Comparison of ENCODE assay signal across 17 cellular contexts in the genomic region with DNA sequence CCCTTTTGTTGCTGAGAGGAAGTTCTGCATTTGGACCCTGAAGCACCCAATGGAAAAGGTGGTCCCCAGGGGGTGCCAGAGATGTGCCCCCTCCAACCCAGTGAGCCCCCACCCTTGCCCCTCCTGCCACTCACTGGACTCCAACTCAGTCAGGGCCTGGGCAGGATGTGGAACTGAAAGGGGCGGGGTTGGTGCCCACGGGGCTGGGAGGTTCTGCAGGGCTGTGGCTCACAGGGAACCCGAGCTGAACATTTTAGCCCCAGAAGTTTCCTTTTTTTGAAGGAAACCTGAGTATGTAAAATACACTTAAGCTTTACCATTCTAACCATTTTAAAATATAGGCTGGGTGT. TPM values are rescaled to one million over a fixed set of nuclear protein-coding genes. Genes with fewer than 3 reads are reported as not detected.
DNase-seq lines count a peak whose midpoint lies in the region; ATAC-seq and TF ChIP-seq lines count a peak whose summit lies in the region.
"Had no signal": no experiment of that assay in that cellular context is flagged by ENCODE, and none has a peak within 500 bp of the region (broad histone marks: within the 10 kb centered on the region; RNA-seq: fewer than 3 reads in every experiment).

No MANE protein-coding gene starts in this region.

- peak in 1 of 2 donors; percentile 35 for DNase-seq in activated T-cell treated with anti-CD3 and anti-CD28 coated beads, Interleukin-2, amount 50 U/mL, for 72 hours
- DNase-seq in activated T-cell treated with anti-CD3 and anti-CD28 coated beads, Interleukin-2, amount 50 U/mL, for 1 hour = no peak
- peak; percentile 71 for DNase-seq in activated CD4-positive, alpha-beta memory T cell treated with anti-CD3 and anti-CD28 coated beads, Interleukin-2, amount 10 ng/mL, durations not matched to agents 7 days and 5 days
- DNase-seq in spleen (peak; percentile 88), head of caudate nucleus (no peak)
- DNase-seq: activated CD4-positive, alpha-beta T cell treated with anti-CD3 and anti-CD28 coated beads for 1 hour; NCI-H1694; NCI-H524 treated with DMSO at 0.1 percent for 48 hours; RPMI8226 had no signal

- WGBS in spleen, 5 donors = 16 to 31% (median 23%) methylated on average over 3 of the region's 3 CpGs

- no peaks in the 10 kb centered on the region for H3K27me3 Mint-ChIP-seq in activated T-cell treated with anti-CD3 and anti-CD28 coated beads, Interleukin-2, amount 50 U/mL, for 72 hours (ENCODE audit: low read depth)
- no peaks in the 10 kb centered on the region for H3K27me3 Mint-ChIP-seq in activated CD4-positive, alpha-beta memory T cell treated with anti-CD3 and anti-CD28 coated beads, Interleukin-2, amount 10 ng/mL, durations not matched to agents 7 days and 5 days
- H3K27me3 Mint-ChIP-seq: activated naive CD4-positive, alpha-beta T cell treated with anti-CD3 and anti-CD28 coated beads, Interleukin-2, amount 50 U/mL, for 24 hours had no signal

- no peaks in the 10 kb centered on the region for H3K9me3 ChIP-seq in spleen

- H3K4me3 ChIP-seq in spleen = no peak overlapping the region
- H3K4me3 ChIP-seq: cardiac muscle cell, skin epidermis had no signal

- CTCF ChIA-PET in activated CD4-positive, alpha-beta memory T cell treated with anti-CD3 and anti-CD28 coated beads, Interleukin-2, amount 10 ng/mL, durations not matched to agents 7 days and 5 days (lab: Charles Lee) = interaction anchor here (1.2 kb wide), 1 partner anchor 9 kb away, joined by 7 read pairs; no protein-coding TSS in a partner anchor

- peaks cover 0 to 5% of the 10 kb centered on the region in 2 donors for H3K36me3 Mint-ChIP-seq in activated T-cell treated with anti-CD3 and anti-CD28 coated beads, Interleukin-2, amount 50 U/mL, for 72 hours (ENCODE audit: insufficient read depth in 2 of 2)
- peaks cover 24% of the 10 kb centered on the region for H3K36me3 Mint-ChIP-seq in activated CD4-positive, alpha-beta memory T cell treated with anti-CD3 and anti-CD28 coated beads, Interleukin-2, amount 10 ng/mL, durations not matched to agents 7 days and 5 days (ENCODE audit: low read depth)

- no peaks in the 10 kb centered on the region for H3K27me3 ChIP-seq in spleen (replicated peaks in 1 of 7)
- H3K27me3 ChIP-seq: cardiac muscle cell had no signal

- no peak for TF ChIP-seq POLR2A in spleen (IDR thresholded peaks at IDR 0.05)

- no peak overlapping the region for H3K27ac Mint-ChIP-seq in activated T-cell treated with anti-CD3 and anti-CD28 coated beads, Interleukin-2, amount 50 U/mL, for 72 hours
- H3K27ac Mint-ChIP-seq in activated CD4-positive, alpha-beta memory T cell treated with anti-CD3 and anti-CD28 coated beads, Interleukin-2, amount 10 ng/mL, durations not matched to agents 7 days and 5 days = peak overlapping the region; percentile 78
- H3K27ac Mint-ChIP-seq: activated naive CD4-positive, alpha-beta T cell treated with anti-CD3 and anti-CD28 coated beads, Interleukin-2, amount 50 U/mL, for 24 hours had no signal

- peaks cover 0 to 84% (median 14%) of the 10 kb centered on the region in 6 donors for H3K36me3 ChIP-seq in spleen
- H3K36me3 ChIP-seq: cardiac muscle cell had no signal

- intact Hi-C loops in spleen (cut with DNase I; ENCODE audit: low total_unique reads) (no loop called here), head of caudate nucleus (cut with DNase I) (no loop called here)

- peak overlapping the region in 5 of 8 donors; percentile 1 to 75 (median 60) for H3K27ac ChIP-seq in spleen
- H3K27ac ChIP-seq: cardiac muscle cell, HL-60 had no signal

- no peak for TF ChIP-seq CTCF in spleen (IDR thresholded peaks at IDR 0.05 in 8 of 11, conservative IDR thresholded peaks at IDR 0.05 in 3 of 11)

- no peak overlapping the region for H3K4me3 Mint-ChIP-seq in activated T-cell treated with anti-CD3 and anti-CD28 coated beads, Interleukin-2, amount 50 U/mL, for 72 hours
- no peak overlapping the region for H3K4me3 Mint-ChIP-seq in activated CD4-positive, alpha-beta memory T cell treated with anti-CD3 and anti-CD28 coated beads, Interleukin-2, amount 10 ng/mL, durations not matched to agents 7 days and 5 days
- H3K4me3 Mint-ChIP-seq: activated naive CD4-positive, alpha-beta T cell treated with anti-CD3 and anti-CD28 coated beads, Interleukin-2, amount 50 U/mL, for 24 hours had no signal

- POLR2A ChIA-PET in activated CD4-positive, alpha-beta memory T cell treated with anti-CD3 and anti-CD28 coated beads, Interleukin-2, amount 10 ng/mL, durations not matched to agents 7 days and 5 days (lab: Charles Lee) = interaction anchor here (1.1 to 2.6 kb wide), 4 partner anchors 12 to 24 kb away, joined by 4 to 15 read pairs (median 5); a partner anchor contains a TSS

- no peaks in the 10 kb centered on the region for H3K9me3 Mint-ChIP-seq in activated T-cell treated with anti-CD3 and anti-CD28 coated beads, Interleukin-2, amount 50 U/mL, for 72 hours
- H3K9me3 Mint-ChIP-seq in activated CD4-positive, alpha-beta memory T cell treated with anti-CD3 and anti-CD28 coated beads, Interleukin-2, amount 10 ng/mL, durations not matched to agents 7 days and 5 days = no peaks in the 10 kb centered on the region
- H3K9me3 Mint-ChIP-seq: activated naive CD4-positive, alpha-beta T cell treated with anti-CD3 and anti-CD28 coated beads, Interleukin-2, amount 50 U/mL, for 24 hours had no signal

- peaks cover 18% of the 10 kb centered on the region for H3K4me1 Mint-ChIP-seq in activated T-cell treated with anti-CD3 and anti-CD28 coated beads, Interleukin-2, amount 50 U/mL, for 72 hours (ENCODE audit: low read depth)
- peaks cover 33% of the 10 kb centered on the region for H3K4me1 Mint-ChIP-seq in activated CD4-positive, alpha-beta memory T cell treated with anti-CD3 and anti-CD28 coated beads, Interleukin-2, amount 10 ng/mL, durations not matched to agents 7 days and 5 days

- peak; percentile 28 to 49 for ATAC-seq in activated T-cell treated with anti-CD3 and anti-CD28 coated beads, Interleukin-2, amount 50 U/mL, for 72 hours (replicated peaks in 1 of 2)
- ATAC-seq in HG02943 (IDR thresholded peaks at IDR 0.05; ENCODE audit: low read depth, unreplicated experiment) (peak; percentile 60), GM21576 (IDR thresholded peaks at IDR 0.05; ENCODE audit: unreplicated experiment) (no peak), HG02642 (IDR thresholded peaks at IDR 0.05; ENCODE audit: poor library complexity, unreplicated experiment) (no peak)
- ATAC-seq: HCT116 had no signal

- H3K4me1 ChIP-seq in spleen = peaks cover 0 to 54% (median 17%) of the 10 kb centered on the region in 6 donors

RNA-seq across cellular contexts. Expression of a gene that starts 15.8 kb away (rescaled TPM):
- total RNA-seq in activated T-cell treated with anti-CD3 and anti-CD28 coated beads, Interleukin-2, amount 50 U/mL, for 72 hours = 10 to 100 TPM; 17.2 to 17.7 TPM
- total RNA-seq in activated CD4-positive, alpha-beta memory T cell treated with anti-CD3 and anti-CD28 coated beads, Interleukin-2, amount 10 ng/mL, durations not matched to agents 7 days and 5 days = 10 to 100 TPM; 26.7 to 29.4 TPM
- 10 to 100 TPM; 21.3 to 28.1 (median 23.1) TPM for total RNA-seq in spleen
- polyA plus RNA-seq in spleen = 10 to 100 TPM; 10.3 to 17.9 (median 12.9) TPM

RNA-seq across cellular contexts. Expression of a gene that starts 16.0 kb away (rescaled TPM):
- 10 to 100 TPM; 26.4 to 26.7 TPM for total RNA-seq in activated T-cell treated with anti-CD3 and anti-CD28 coated beads, Interleukin-2, amount 50 U/mL, for 72 hours
- total RNA-seq in activated CD4-positive, alpha-beta memory T cell treated with anti-CD3 and anti-CD28 coated beads, Interleukin-2, amount 10 ng/mL, durations not matched to agents 7 days and 5 days = 10 to 100 TPM; 58.3 to 60.6 TPM
- 10 to 100 TPM; 62.3 to 88.0 (median 73.5) TPM for total RNA-seq in spleen
- 100 to 1,000 TPM in 2 of 3 donors, 10 to 100 TPM in 1; 86.3 to 272 (median 257) TPM for polyA plus RNA-seq in spleen

RNA-seq across cellular contexts. Expression of a gene that starts 16.4 kb away (rescaled TPM):
- 100 to 1,000 TPM; 256 to 300 TPM for total RNA-seq in activated T-cell treated with anti-CD3 and anti-CD28 coated beads, Interleukin-2, amount 50 U/mL, for 72 hours
- 100 to 1,000 TPM; 308 to 313 TPM for total RNA-seq in activated CD4-positive, alpha-beta memory T cell treated with anti-CD3 and anti-CD28 coated beads, Interleukin-2, amount 10 ng/mL, durations not matched to agents 7 days and 5 days
- total RNA-seq in spleen = 100 to 1,000 TPM; 225 to 333 (median 288) TPM
- polyA plus RNA-seq in spleen = 100 to 1,000 TPM; 105 to 192 (median 132) TPM

RNA-seq across cellular contexts. Expression of a gene that starts 24.4 kb away (rescaled TPM):
- 100 to 1,000 TPM in 1 of 2 donors, 10 to 100 TPM in 1; 90.4 to 120 TPM for total RNA-seq in activated T-cell treated with anti-CD3 and anti-CD28 coated beads, Interleukin-2, amount 50 U/mL, for 72 hours
- 100 to 1,000 TPM; 150 to 153 TPM for total RNA-seq in activated CD4-positive, alpha-beta memory T cell treated with anti-CD3 and anti-CD28 coated beads, Interleukin-2, amount 10 ng/mL, durations not matched to agents 7 days and 5 days
- 100 to 1,000 TPM in 3 of 7 donors, 10 to 100 TPM in 4; 59.5 to 127 (median 93.0) TPM for total RNA-seq in spleen
- polyA plus RNA-seq in spleen = 100 to 1,000 TPM in 2 of 3 donors, 10 to 100 TPM in 1; 75.7 to 117 (median 116) TPM

Comparison
In these comparisons a context has a peak if more than half of its experiments do, and no peak if none do; other contexts are left out.
1. ATAC-seq: peak in activated T-cell treated with anti-CD3 and anti-CD28 coated beads, Interleukin-2, amount 50 U/mL, for 72 hours (2 of 2) and HG02943 (single experiment); none in GM21576 (single experiment) and HG02642 (single experiment).
2. DNase-seq: peak in activated CD4-positive, alpha-beta memory T cell treated with anti-CD3 and anti-CD28 coated beads, Interleukin-2, amount 10 ng/mL, durations not matched to agents 7 days and 5 days (single experiment) and spleen (single experiment); none in activated T-cell treated with anti-CD3 and anti-CD28 coated beads, Interleukin-2, amount 50 U/mL, for 1 hour (single experiment) and head of caudate nucleus (0 of 42).